In genomic region chr12:123478762-123479161, GRCh38 we compare ENCODE assay signal across 16 cellular contexts. TPM values are rescaled to one million over a fixed set of nuclear protein-coding genes. Genes with fewer than 3 reads are reported as not detected.
DNase-seq lines count a peak whose midpoint lies in the region; ATAC-seq and TF ChIP-seq lines count a peak whose summit lies in the region.
"Had no signal": no experiment of that assay in that cellular context is flagged by ENCODE, and none has a peak within 500 bp of the region (broad histone marks: within the 10 kb centered on the region; RNA-seq: fewer than 3 reads in every experiment).

No MANE protein-coding gene starts in this region.

- H3K27ac Mint-ChIP-seq in activated CD4-positive, alpha-beta memory T cell treated with anti-CD3 and anti-CD28 coated beads for 36 hours, result no peak overlapping the region
- H3K27ac Mint-ChIP-seq in activated CD4-positive, alpha-beta T cell treated with anti-CD3 and anti-CD28 coated beads, Interleukin-2, amount 10 ng/mL, durations not matched to agents 24 days and 14 days, result no peak overlapping the region

- H3K36me3 ChIP-seq in testis (ENCODE audit: low read depth, missing control alignments), result no peaks in the 10 kb centered on the region

- TF ChIP-seq POLR2A in testis (IDR thresholded peaks at IDR 0.05), result no peak

- CTCF ChIA-PET in activated CD4-positive, alpha-beta memory T cell treated with anti-CD3 and anti-CD28 coated beads for 36 hours (lab: Charles Lee), result no interaction called here

- POLR2A ChIA-PET in activated CD4-positive, alpha-beta memory T cell treated with anti-CD3 and anti-CD28 coated beads for 36 hours (lab: Charles Lee), result no interaction called here

- peak; percentile 25 for ATAC-seq in esophagus mucosa
- ATAC-seq: HCT116 had no signal

- H3K4me1 Mint-ChIP-seq in activated CD4-positive, alpha-beta memory T cell treated with anti-CD3 and anti-CD28 coated beads for 36 hours (ENCODE audit: low read depth), result peaks cover 36% of the 10 kb centered on the region
- H3K4me1 Mint-ChIP-seq in activated CD4-positive, alpha-beta T cell treated with anti-CD3 and anti-CD28 coated beads, Interleukin-2, amount 10 ng/mL, durations not matched to agents 24 days and 14 days, result peaks cover 15% of the 10 kb centered on the region

- H3K4me3 ChIP-seq in testis, result no peak overlapping the region
- H3K4me3 ChIP-seq: cardiac muscle cell had no signal

- H3K4me1 ChIP-seq in testis, result peaks cover 7% of the 10 kb centered on the region

- H3K27me3 Mint-ChIP-seq in activated CD4-positive, alpha-beta memory T cell treated with anti-CD3 and anti-CD28 coated beads for 36 hours, result no peaks in the 10 kb centered on the region
- no peaks in the 10 kb centered on the region for H3K27me3 Mint-ChIP-seq in activated CD4-positive, alpha-beta T cell treated with anti-CD3 and anti-CD28 coated beads, Interleukin-2, amount 10 ng/mL, durations not matched to agents 24 days and 14 days

- 74 to 75% methylated on average over 9 to 10 of the region's 10 CpGs for WGBS in testis, 2 donors

- DNase-seq in NCI-H460 (ENCODE audit: extremely low read depth, low read depth), result peak; percentile 47
- DNase-seq in medulla oblongata (ENCODE audit: extremely low spot score), result peak; percentile 96
- peak; percentile 73 for DNase-seq in testis
- DNase-seq in activated CD4-positive, alpha-beta memory T cell treated with anti-CD3 and anti-CD28 coated beads for 36 hours, result no peak
- no peak for DNase-seq in ecto neural progenitor cell (ENCODE audit: low spot score)
- DNase-seq in NCI-H1436 (lab: John Stamatoyannopoulos, UW), result no peak
- DNase-seq in activated CD4-positive, alpha-beta T cell treated with anti-CD3 and anti-CD28 coated beads, Interleukin-2, amount 10 ng/mL, durations not matched to agents 24 days and 14 days, result no peak
- DNase-seq: DND-41; NCI-H187; retina; SHP77 treated with DMSO at 0.1 percent for 48 hours; stimulated activated CD8-positive, alpha-beta memory T cell treated with anti-CD3 and anti-CD28 coated beads, Interleukin-4, amount 100 ng/mL, for 48 hours had no signal

- H3K4me3 Mint-ChIP-seq in activated CD4-positive, alpha-beta memory T cell treated with anti-CD3 and anti-CD28 coated beads for 36 hours, result no peak overlapping the region
- H3K4me3 Mint-ChIP-seq in activated CD4-positive, alpha-beta T cell treated with anti-CD3 and anti-CD28 coated beads, Interleukin-2, amount 10 ng/mL, durations not matched to agents 24 days and 14 days, result no peak overlapping the region

- intact Hi-C loops in testis (cut with DNase I; ENCODE audit: low total_unique reads), result no loop called here
- intact Hi-C loops in activated CD4-positive, alpha-beta memory T cell treated with anti-CD3 and anti-CD28 coated beads for 36 hours (cut with micrococcal nuclease), result loop anchor here (5.0 kb wide), 1 partner anchor 104 kb away; the partner anchor contains the start of gene TMED2
- intact Hi-C loops in activated CD4-positive, alpha-beta T cell treated with anti-CD3 and anti-CD28 coated beads, Interleukin-2, amount 10 ng/mL, durations not matched to agents 24 days and 14 days (cut with micrococcal nuclease), result no loop called here

- H3K36me3 Mint-ChIP-seq in activated CD4-positive, alpha-beta memory T cell treated with anti-CD3 and anti-CD28 coated beads for 36 hours, result peaks cover 8% of the 10 kb centered on the region
- no peaks in the 10 kb centered on the region for H3K36me3 Mint-ChIP-seq in activated CD4-positive, alpha-beta T cell treated with anti-CD3 and anti-CD28 coated beads, Interleukin-2, amount 10 ng/mL, durations not matched to agents 24 days and 14 days (ENCODE audit: low read depth)

- no peaks in the 10 kb centered on the region for H3K9me3 Mint-ChIP-seq in activated CD4-positive, alpha-beta memory T cell treated with anti-CD3 and anti-CD28 coated beads for 36 hours
- no peaks in the 10 kb centered on the region for H3K9me3 Mint-ChIP-seq in activated CD4-positive, alpha-beta T cell treated with anti-CD3 and anti-CD28 coated beads, Interleukin-2, amount 10 ng/mL, durations not matched to agents 24 days and 14 days

- no peak for TF ChIP-seq CTCF in testis (IDR thresholded peaks at IDR 0.05)

- no peaks in the 10 kb centered on the region for H3K27me3 ChIP-seq in testis
- H3K27me3 ChIP-seq: cardiac muscle cell had no signal

- peak overlapping the region; percentile 65 to 79 for H3K27ac ChIP-seq in testis
- H3K27ac ChIP-seq: cardiac muscle cell, HL-60 had no signal

- no peaks in the 10 kb centered on the region for H3K9me3 ChIP-seq in testis

RNA-seq across cellular contexts. Expression of gene SNRNP35, which starts 20.8 kb away (rescaled TPM):
- 24.0 and 33.8 TPM in 2 replicates for total RNA-seq in NCI-H460 (2014; rRNA removed; shearing (Covaris generic))
- 11.4 and 19.8 TPM in 2 replicates for polyA plus RNA-seq in NCI-H460 (2014; cell fraction: nucleus; rRNA removed)
- 10.4 TPM for total RNA-seq in esophagus mucosa
- total RNA-seq in testis, result 10 to 100 TPM; 16.5 to 31.7 TPM
- 32.0 TPM for polyA plus RNA-seq in testis (ENCODE audit: insufficient read depth, low read depth, low replicate concordance)
- 10 to 100 TPM; 28.6 to 30.6 TPM for total RNA-seq in activated CD4-positive, alpha-beta memory T cell treated with anti-CD3 and anti-CD28 coated beads for 36 hours
- total RNA-seq in activated CD4-positive, alpha-beta T cell treated with anti-CD3 and anti-CD28 coated beads, Interleukin-2, amount 10 ng/mL, durations not matched to agents 24 days and 14 days, result 30.6 and 33.4 TPM in 2 replicates

RNA-seq across cellular contexts. Expression of gene RILPL2, which starts 42.3 kb away (rescaled TPM):
- 2.3 and 2.5 TPM in 2 replicates for total RNA-seq in NCI-H460 (2014; rRNA removed; shearing (Covaris generic))
- polyA plus RNA-seq in NCI-H460 (2014; cell fraction: nucleus; rRNA removed), result 0.90 and 1.2 TPM in 2 replicates
- total RNA-seq in esophagus mucosa (1.5 TPM), testis (1 to 10 TPM; 2.2 to 2.8 TPM)
- 3.6 TPM for polyA plus RNA-seq in testis (ENCODE audit: insufficient read depth, low read depth, low replicate concordance)
- total RNA-seq in activated CD4-positive, alpha-beta memory T cell treated with anti-CD3 and anti-CD28 coated beads for 36 hours, result 10 to 100 TPM; 15.4 to 16.6 TPM
- 17.2 TPM in 2 replicates for total RNA-seq in activated CD4-positive, alpha-beta T cell treated with anti-CD3 and anti-CD28 coated beads, Interleukin-2, amount 10 ng/mL, durations not matched to agents 24 days and 14 days

RNA-seq across cellular contexts. Expression of gene RILPL1, which starts 54.8 kb away (rescaled TPM):
- total RNA-seq in NCI-H460 (2014; rRNA removed; shearing (Covaris generic)), result 12.4 and 12.5 TPM in 2 replicates
- polyA plus RNA-seq in NCI-H460 (2014; cell fraction: nucleus; rRNA removed), result 12.4 and 17.3 TPM in 2 replicates
- 6.1 TPM for total RNA-seq in esophagus mucosa
- total RNA-seq in testis, result 10 to 100 TPM; 16.8 to 20.9 TPM
- polyA plus RNA-seq in testis (ENCODE audit: insufficient read depth, low read depth, low replicate concordance), result 14.8 TPM
- 1 to 10 TPM; 4.0 to 4.8 TPM for total RNA-seq in activated CD4-positive, alpha-beta memory T cell treated with anti-CD3 and anti-CD28 coated beads for 36 hours
- total RNA-seq in activated CD4-positive, alpha-beta T cell treated with anti-CD3 and anti-CD28 coated beads, Interleukin-2, amount 10 ng/mL, durations not matched to agents 24 days and 14 days, result 4.1 and 4.6 TPM in 2 replicates

Comparison
In these comparisons a context has a peak if more than half of its experiments do, and no peak if none do; other contexts are left out.
1. DNase-seq: peak in NCI-H460 (single experiment), medulla oblongata (single experiment) and testis (single experiment); none in activated CD4-positive, alpha-beta memory T cell treated with anti-CD3 and anti-CD28 coated beads for 36 hours (single experiment), ecto neural progenitor cell (single experiment), NCI-H1436 (single experiment) and activated CD4-positive, alpha-beta T cell treated with anti-CD3 and anti-CD28 coated beads, Interleukin-2, amount 10 ng/mL, durations not matched to agents 24 days and 14 days (single experiment).